ENCODE assay signal across 8 cellular contexts in genomic region chr12:58425481-58426392, GRCh38.
DNase-seq lines count a peak whose midpoint lies in the region; ATAC-seq lines count a peak whose summit lies in the region.

No MANE protein-coding gene starts in this region.

- in situ Hi-C loops in SK-MEL-5 (cut with HindIII; ENCODE audit: low pct_unique_long_range_greater_than_20kb, low sequenced_read_pairs) = no loop called here

- DNase-seq in EL = peak; percentile 94
- peak; percentile 22 for DNase-seq in SK-MEL-5 (ENCODE audit: low read depth, low spot score)
- peak; percentile 86 for DNase-seq in fibroblast of gingiva (ENCODE audit: low read depth)
- DNase-seq in pons (ENCODE audit: low spot score) = peak; percentile 31
- DNase-seq in cerebellar cortex (ENCODE audit: low spot score) = no peak
- DNase-seq in OCI-M2 (lab: John Stamatoyannopoulos, UW; ENCODE audit: unreplicated experiment) = no peak

- ATAC-seq in GM19324 (IDR thresholded peaks at IDR 0.05; ENCODE audit: low FRiP score, unreplicated experiment) = peak; percentile 91
- ATAC-seq in HG03108 (IDR thresholded peaks at IDR 0.05; ENCODE audit: unreplicated experiment) = peak; percentile 89

Comparison
In these comparisons a context has a peak if more than half of its experiments do, and no peak if none do; other contexts are left out.
1. DNase-seq: peak in EL (single experiment), SK-MEL-5 (single experiment), fibroblast of gingiva (single experiment) and pons (single experiment); none in cerebellar cortex (single experiment) and OCI-M2 (single experiment).